In the genomic region with DNA sequence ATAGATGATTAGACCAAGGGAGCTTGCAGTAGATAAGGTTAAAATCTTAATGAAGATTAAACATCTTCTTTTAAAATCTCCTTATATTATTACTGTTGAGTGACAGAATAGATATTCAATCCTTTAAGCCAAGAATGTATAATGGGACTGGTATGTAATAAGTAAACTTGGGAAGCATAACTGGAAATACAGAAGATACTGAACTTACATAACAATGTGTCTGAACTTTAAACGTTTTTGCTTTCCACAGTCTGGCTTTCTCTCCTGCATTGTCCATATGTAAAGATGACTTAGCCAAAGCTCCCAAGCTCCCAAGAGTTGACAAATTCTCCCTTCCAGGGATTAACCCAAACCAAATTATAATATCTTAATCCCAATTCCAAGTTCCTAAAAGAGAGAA, we compare ENCODE assay signal across 21 cellular contexts.
DNase-seq lines count a peak whose midpoint lies in the region; ATAC-seq, FAIRE-seq and TF ChIP-seq lines count a peak whose summit lies in the region.
"Had no signal": no experiment of that assay in that cellular context is flagged by ENCODE, and none has a peak within 500 bp of the region (broad histone marks: within the 10 kb centered on the region; RNA-seq: fewer than 3 reads in every experiment).

No MANE protein-coding gene starts in this region.

- no peak overlapping the region for H3K4me3 Mint-ChIP-seq in astrocyte (ENCODE audit: unreplicated experiment)
- H3K4me3 Mint-ChIP-seq: activated T-helper 1 cell treated with anti-CD3 and anti-CD28 coated beads, Interleukin-12 subunit alpha, Interleukin-12 subunit beta, Interleukin-2, Interleukin-4 antibody, amounts not matched to agents 30 ng/mL and 10 ng/mL and 1 ng/mL, durations not matched to agents 14 hours and 24 hours and 36 hours; effector memory CD8-positive, alpha-beta T cell; neural progenitor cell; stimulated activated memory B cell treated with anti-CD40 and anti-IgM and Interleukin-4, amounts not matched to agents 10 μg/mL and 1 μg/mL and 100 μg/mL, for 72 hours had no signal

- in situ Hi-C loops in HAP-1 (cut with MboI; ENCODE audit: low sequenced_read_pairs) = no loop called here

- H2AFZ ChIP-seq in astrocyte (ENCODE audit: low read depth, low read length) = no peak overlapping the region
- no peak overlapping the region for H2AFZ ChIP-seq in fibroblast of lung (ENCODE audit: low read length)

- H3K36me3 ChIP-seq in HAP-1 (replicated peaks) (no peaks in the 10 kb centered on the region), astrocyte (ENCODE audit: insufficient read depth, low read length) (no peaks in the 10 kb centered on the region), fibroblast of lung (ENCODE audit: control insufficient read depth, insufficient read depth, low read length) (no peaks in the 10 kb centered on the region)
- H3K36me3 ChIP-seq: heart right ventricle, left ventricle myocardium inferior, neural progenitor cell, Peyer's patch, suprapubic skin had no signal

- H3K9me3 Mint-ChIP-seq in astrocyte (ENCODE audit: unreplicated experiment) = no peaks in the 10 kb centered on the region
- H3K9me3 Mint-ChIP-seq: activated T-helper 1 cell treated with anti-CD3 and anti-CD28 coated beads, Interleukin-12 subunit alpha, Interleukin-12 subunit beta, Interleukin-2, Interleukin-4 antibody, amounts not matched to agents 30 ng/mL and 10 ng/mL and 1 ng/mL, durations not matched to agents 14 hours and 24 hours and 36 hours; neural progenitor cell; stimulated activated memory B cell treated with anti-CD40 and anti-IgM and Interleukin-4, amounts not matched to agents 10 μg/mL and 1 μg/mL and 100 μg/mL, for 72 hours had no signal

- no peaks in the 10 kb centered on the region for H3K9me3 ChIP-seq in HAP-1
- no peaks in the 10 kb centered on the region for H3K9me3 ChIP-seq in astrocyte (ENCODE audit: insufficient read depth, low read depth, low read length)
- H3K9me3 ChIP-seq in fibroblast of lung (ENCODE audit: control insufficient read depth, insufficient read depth, low read depth, low read length) = no peaks in the 10 kb centered on the region
- H3K9me3 ChIP-seq: heart right ventricle, left ventricle myocardium inferior, Peyer's patch, psoas muscle, suprapubic skin had no signal

- H3K4me1 ChIP-seq in HAP-1 = peaks cover 3% of the 10 kb centered on the region; the same call in 1 of the 2 replicates
- H3K4me1 ChIP-seq in astrocyte (ENCODE audit: insufficient read depth, low read length) = peaks cover 6% of the 10 kb centered on the region
- no peaks in the 10 kb centered on the region for H3K4me1 ChIP-seq in fibroblast of lung (ENCODE audit: control insufficient read depth, extremely low read depth, insufficient read depth, low read length)
- H3K4me1 ChIP-seq: heart right ventricle, left ventricle myocardium inferior, Peyer's patch, psoas muscle, suprapubic skin had no signal

- ATAC-seq in HG02852 (IDR thresholded peaks at IDR 0.05; ENCODE audit: unreplicated experiment) = no peak
- ATAC-seq: effector memory CD8-positive, alpha-beta T cell; heart right ventricle; psoas muscle; stimulated activated memory B cell treated with anti-CD40 and anti-IgM and Interleukin-4, amounts not matched to agents 10 μg/mL and 1 μg/mL and 100 μg/mL, for 72 hours had no signal

- H3K4me3 ChIP-seq in HAP-1 = no peak overlapping the region
- no peak overlapping the region for H3K4me3 ChIP-seq in astrocyte (ENCODE audit: insufficient read depth, low read depth, low read length)
- H3K4me3 ChIP-seq in fibroblast of lung (replicated peaks in 1 of 4; ENCODE audit: control extremely low read depth in 1 of 4, insufficient read depth in 1 of 4, low read depth in 3 of 4, low read length in 4 of 4) = no peak overlapping the region
- H3K4me3 ChIP-seq: heart right ventricle, left ventricle myocardium inferior, neural progenitor cell, Peyer's patch, psoas muscle, suprapubic skin had no signal

- FAIRE-seq in astrocyte (lab: Jason Lieb, UNC) = no peak
- FAIRE-seq: urothelium cell line had no signal

- no peaks in the 10 kb centered on the region for H4K20me1 ChIP-seq in astrocyte (ENCODE audit: insufficient read depth, low read length)
- no peaks in the 10 kb centered on the region for H4K20me1 ChIP-seq in fibroblast of lung (ENCODE audit: control insufficient read depth, extremely low read depth, insufficient read depth, low read length)

- H3K9ac ChIP-seq in astrocyte (ENCODE audit: low read length) (no peak overlapping the region), fibroblast of lung (ENCODE audit: insufficient read depth, low read length) (no peak overlapping the region)
- H3K9ac ChIP-seq: neural progenitor cell had no signal

- H3K79me2 ChIP-seq in astrocyte (ENCODE audit: insufficient read depth, low read length) = no peaks in the 10 kb centered on the region
- H3K79me2 ChIP-seq in fibroblast of lung (ENCODE audit: control insufficient read depth, insufficient read depth, low read length) = no peaks in the 10 kb centered on the region

- no peaks in the 10 kb centered on the region for H3K36me3 Mint-ChIP-seq in astrocyte (ENCODE audit: low read depth, unreplicated experiment)
- H3K36me3 Mint-ChIP-seq: neural progenitor cell; stimulated activated memory B cell treated with anti-CD40 and anti-IgM and Interleukin-4, amounts not matched to agents 10 μg/mL and 1 μg/mL and 100 μg/mL, for 72 hours had no signal

- no peaks in the 10 kb centered on the region for H3K27me3 ChIP-seq in HAP-1 (ENCODE audit: low read depth)
- no peaks in the 10 kb centered on the region for H3K27me3 ChIP-seq in astrocyte (ENCODE audit: insufficient read depth, low read length)
- H3K27me3 ChIP-seq in fibroblast of lung (ENCODE audit: control insufficient read depth, insufficient read depth, low read length) = no peaks in the 10 kb centered on the region
- H3K27me3 ChIP-seq: heart right ventricle, neural progenitor cell, Peyer's patch, suprapubic skin had no signal

- H3K27me3 Mint-ChIP-seq in astrocyte (ENCODE audit: low read depth, unreplicated experiment) = no peaks in the 10 kb centered on the region
- H3K27me3 Mint-ChIP-seq: effector memory CD8-positive, alpha-beta T cell; stimulated activated memory B cell treated with anti-CD40 and anti-IgM and Interleukin-4, amounts not matched to agents 10 μg/mL and 1 μg/mL and 100 μg/mL, for 72 hours had no signal

- H3K4me1 Mint-ChIP-seq in astrocyte (ENCODE audit: low read depth, unreplicated experiment) = peaks cover 9% of the 10 kb centered on the region
- H3K4me1 Mint-ChIP-seq: neural progenitor cell; stimulated activated memory B cell treated with anti-CD40 and anti-IgM and Interleukin-4, amounts not matched to agents 10 μg/mL and 1 μg/mL and 100 μg/mL, for 72 hours had no signal

- peak overlapping the region; percentile 31 for H3K27ac ChIP-seq in astrocyte (ENCODE audit: low read depth, low read length)
- H3K27ac ChIP-seq in fibroblast of lung (ENCODE audit: insufficient read depth, low read length) = no peak overlapping the region
- H3K27ac ChIP-seq: heart right ventricle, left ventricle myocardium inferior, neural progenitor cell, Peyer's patch, psoas muscle, suprapubic skin had no signal

- H3K27ac Mint-ChIP-seq in astrocyte (ENCODE audit: unreplicated experiment) = peak overlapping the region; percentile 7
- H3K27ac Mint-ChIP-seq: activated T-helper 1 cell treated with anti-CD3 and anti-CD28 coated beads, Interleukin-12 subunit alpha, Interleukin-12 subunit beta, Interleukin-2, Interleukin-4 antibody, amounts not matched to agents 30 ng/mL and 10 ng/mL and 1 ng/mL, durations not matched to agents 14 hours and 24 hours and 36 hours; effector memory CD8-positive, alpha-beta T cell; neural progenitor cell; stimulated activated memory B cell treated with anti-CD40 and anti-IgM and Interleukin-4, amounts not matched to agents 10 μg/mL and 1 μg/mL and 100 μg/mL, for 72 hours had no signal

- TF ChIP-seq CTCF in astrocyte (IDR thresholded peaks at IDR 0.05; ENCODE audit: insufficient read depth, low read depth, low read length) (no peak), fibroblast of lung (conservative IDR thresholded peaks at IDR 0.05 in 1 of 2, IDR thresholded peaks at IDR 0.05 in 1 of 2; ENCODE audit: low read depth in 1 of 2, low read length in 2 of 2) (no peak)

- H3K4me2 ChIP-seq in astrocyte (ENCODE audit: low read length) = peak overlapping the region; percentile 45
- H3K4me2 ChIP-seq in fibroblast of lung (ENCODE audit: extremely low read depth, insufficient read depth, low read length) = no peak overlapping the region

- DNase-seq in HAP-1 (ENCODE audit: low spot score in 2 of 2) = peak; percentile 12 to 75
- peak; percentile 57 for DNase-seq in astrocyte (ENCODE audit: low read depth)
- peak; percentile 1 to 59 for DNase-seq in fibroblast of lung (ENCODE audit: low read depth in 2 of 2)
- DNase-seq in renal cortical epithelial cell (ENCODE audit: low read depth) = peak; percentile 3
- no peak for DNase-seq in NCI-H1105 (lab: John Stamatoyannopoulos, UW)
- DNase-seq in A172 (ENCODE audit: low spot score) = no peak
- DNase-seq: activated CD4-positive, alpha-beta T cell treated with anti-CD3 and anti-CD28 coated beads for 48 hours; activated naive CD4-positive, alpha-beta T cell treated with anti-CD3 and anti-CD28 coated beads, Interleukin-2, amount 50 U/mL, for 16 hours; effector memory CD8-positive, alpha-beta T cell; heart right ventricle; left ventricle myocardium inferior; NCI-H187; Peyer's patch; psoas muscle; T-helper 2 cell had no signal

Comparison
In these comparisons a context has a peak if more than half of its experiments do, and no peak if none do; other contexts are left out.
1. DNase-seq: peak in HAP-1 (2 of 2), astrocyte (single experiment), fibroblast of lung (2 of 2) and renal cortical epithelial cell (single experiment); none in NCI-H1105 (single experiment) and A172 (single experiment).